8 cellular contexts compared by ENCODE assay signal in genomic region chr2:105398522-105399206, GRCh38. TPM values are rescaled to one million over a fixed set of nuclear protein-coding genes. Genes with fewer than 3 reads are reported as not detected.
DNase-seq lines count a peak whose midpoint lies in the region; ATAC-seq and TF ChIP-seq lines count a peak whose summit lies in the region.

TSS of gene FHL2 (minus strand) at chr2:105399051. CDS start at chr2:105386516, 12,535 bp downstream.

- ATAC-seq in GM18909 (IDR thresholded peaks at IDR 0.05; ENCODE audit: poor library complexity, unreplicated experiment) (peak; percentile 100), HG03135 (IDR thresholded peaks at IDR 0.05; ENCODE audit: unreplicated experiment) (peak; percentile 100)

- H3K9me3 Mint-ChIP-seq in endothelial cell (ENCODE audit: unreplicated experiment): no peaks in the 10 kb centered on the region

- DNase-seq in AG09319 (ENCODE audit: extremely low read depth, low read depth): no peak
- peak; percentile 78 for DNase-seq in NCI-H69 (lab: John Stamatoyannopoulos, UW)
- peak; percentile 20 for DNase-seq in activated CD8-positive, alpha-beta memory T cell treated with anti-CD3 and anti-CD28 coated beads, Interleukin-2, amount 50 U/mL, for 1 hour (ENCODE audit: extremely low read depth)
- DNase-seq in endothelial cell (ENCODE audit: low spot score): peak; percentile 84
- DNase-seq in midbrain (lab: John Stamatoyannopoulos, UW): peak; percentile 12
- DNase-seq in stimulated activated CD8-positive, alpha-beta memory T cell treated with anti-CD3 and anti-CD28 coated beads, Interleukin-4, amount 100 ng/mL, for 1 hour (ENCODE audit: low read depth in 2 of 2, low spot score in 1 of 2): peak; percentile 27 to 34

- peaks cover 31% of the 10 kb centered on the region for H3K4me1 Mint-ChIP-seq in endothelial cell (ENCODE audit: unreplicated experiment)

- H3K4me3 Mint-ChIP-seq in endothelial cell (ENCODE audit: unreplicated experiment): peak within 1 kb of the TSS; percentile 95

- no peaks in the 10 kb centered on the region for H3K36me3 Mint-ChIP-seq in endothelial cell (ENCODE audit: low read depth, unreplicated experiment)

- peaks cover 5% of the 10 kb centered on the region for H3K27me3 Mint-ChIP-seq in endothelial cell (ENCODE audit: unreplicated experiment)

- peak within 1 kb of the TSS; percentile 81 for H3K27ac Mint-ChIP-seq in endothelial cell (ENCODE audit: unreplicated experiment)

- peak; percentile 30 for TF ChIP-seq CTCF in AG09319 (IDR thresholded peaks at IDR 0.05; ENCODE audit: low read depth, low read length)
- TF ChIP-seq CTCF in endothelial cell (IDR thresholded peaks at IDR 0.05; ENCODE audit: unreplicated experiment): peak; percentile 46

RNA-seq across cellular contexts. Expression of gene FHL2, which starts in this region (rescaled TPM):
- 18.5 TPM for total RNA-seq in endothelial cell (ENCODE audit: unreplicated experiment)
